Comparison of ENCODE assay signal across 8 cellular contexts in the genomic region with DNA sequence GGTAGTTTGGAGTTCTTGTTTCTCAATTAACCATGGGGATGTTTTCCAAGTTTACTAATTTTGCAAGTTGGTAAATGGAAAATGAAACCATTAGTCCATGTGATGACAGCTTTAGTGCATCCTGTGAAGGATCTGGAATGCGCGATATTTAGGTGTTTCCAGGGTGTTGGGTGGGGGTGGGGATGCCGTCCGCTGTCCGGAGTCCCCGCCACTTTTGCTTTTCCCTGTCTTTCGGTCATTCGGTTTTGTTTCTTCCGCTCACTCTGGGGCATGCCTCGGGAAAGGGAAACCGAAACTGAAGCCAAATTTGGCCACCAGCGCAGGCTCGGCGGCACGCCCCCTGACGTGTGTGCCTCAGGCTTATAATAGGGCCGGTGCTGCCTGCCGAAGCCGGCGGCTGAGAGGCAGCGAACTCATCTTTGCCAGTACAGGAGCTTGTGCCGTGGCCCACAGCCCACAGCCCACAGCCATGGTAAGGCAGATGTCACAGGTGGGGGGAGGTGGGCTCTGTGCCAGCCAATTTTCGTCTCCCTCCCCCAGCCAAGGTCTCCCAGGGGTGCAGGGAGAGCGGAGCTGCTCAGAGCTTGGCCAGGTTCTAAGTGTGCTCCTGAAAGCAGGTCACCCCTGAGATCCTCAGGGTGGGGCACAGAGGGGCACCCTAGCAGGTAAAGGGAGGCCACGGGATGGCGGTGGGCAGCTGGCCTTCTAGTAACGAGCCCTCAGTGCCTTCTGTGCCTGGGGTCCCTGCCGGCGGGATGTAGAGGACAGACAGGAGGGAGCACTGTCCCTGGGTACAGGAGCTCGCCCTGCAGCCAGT. TPM values are rescaled to one million over a fixed set of nuclear protein-coding genes. Genes with fewer than 3 reads are reported as not detected.
DNase-seq lines count a peak whose midpoint lies in the region; ATAC-seq and TF ChIP-seq lines count a peak whose summit lies in the region.

A gene (plus strand): TSS at position 393 of the 817 bp plus-strand sequence. CDS start 77 bp downstream, at position 470.

- H3K9ac ChIP-seq in stomach smooth muscle (ENCODE audit: low read length in 2 of 2): peak within 1 kb of the TSS; percentile 70 to 81

- no peak for TF ChIP-seq CTCF in RWPE2 (IDR thresholded peaks at IDR 0.05; ENCODE audit: poor library complexity, severe bottlenecking)
- no peak for TF ChIP-seq CTCF in fibroblast of villous mesenchyme (IDR thresholded peaks at IDR 0.05; ENCODE audit: insufficient read depth, low read depth, low read length)
- TF ChIP-seq CTCF in neural crest cell (conservative IDR thresholded peaks at IDR 0.05): peak; percentile 14

- H3K27ac ChIP-seq in RWPE2 (ENCODE audit: poor library complexity, severe bottlenecking): peak within 1 kb of the TSS; percentile 60
- H3K27ac ChIP-seq in stomach smooth muscle (ENCODE audit: low read length): peak within 1 kb of the TSS; percentile 76

- no peaks in the 10 kb centered on the region for H3K9me3 Mint-ChIP-seq in neural crest cell

- peaks cover 2% of the 10 kb centered on the region for H3K36me3 Mint-ChIP-seq in neural crest cell (ENCODE audit: low read depth)

- H3K9me3 ChIP-seq in RWPE2 (ENCODE audit: severe bottlenecking) (no peaks in the 10 kb centered on the region), stomach smooth muscle (ENCODE audit: control insufficient read depth in 2 of 2, low read length in 2 of 2) (no peaks in the 10 kb centered on the region)

- peak; percentile 74 for DNase-seq in COR-L47 (lab: John Stamatoyannopoulos, UW)
- DNase-seq in HT1080 (ENCODE audit: low read depth): peak; percentile 86
- peak; percentile 81 for DNase-seq in RWPE2 (ENCODE audit: low spot score)
- DNase-seq in activated effector memory CD4-positive, alpha-beta T cell treated with anti-CD3 and anti-CD28 coated beads, Interleukin-2, amount 50 U/mL, for 16 hours: peak; percentile 95
- DNase-seq in fibroblast of villous mesenchyme (ENCODE audit: low read depth): peak; percentile 93
- peak; percentile 62 for DNase-seq in neural crest cell (ENCODE audit: low read depth, low spot score)

- H3K36me3 ChIP-seq in RWPE2 (ENCODE audit: low read depth): no peaks in the 10 kb centered on the region
- no peaks in the 10 kb centered on the region for H3K36me3 ChIP-seq in stomach smooth muscle (ENCODE audit: control insufficient read depth in 2 of 2, insufficient read depth in 2 of 2, low read length in 2 of 2)

- peak within 1 kb of the TSS; percentile 91 for H3K4me3 Mint-ChIP-seq in neural crest cell

- H3K4me3 ChIP-seq in RWPE2 (ENCODE audit: severe bottlenecking) (peak within 1 kb of the TSS; percentile 40), fibroblast of villous mesenchyme (ENCODE audit: low read depth, low read length) (peak within 1 kb of the TSS; percentile 80), stomach smooth muscle (ENCODE audit: low read length in 2 of 2) (peak within 1 kb of the TSS; percentile 91 to 93)

- H3K27me3 ChIP-seq in RWPE2 (ENCODE audit: insufficient read depth, poor library complexity, severe bottlenecking): no peaks in the 10 kb centered on the region
- no peaks in the 10 kb centered on the region for H3K27me3 ChIP-seq in stomach smooth muscle (ENCODE audit: control insufficient read depth in 1 of 2, insufficient read depth in 2 of 2, low read length in 2 of 2)

- H3K4me1 Mint-ChIP-seq in neural crest cell: peaks cover 28% of the 10 kb centered on the region

- H3K27me3 Mint-ChIP-seq in neural crest cell (ENCODE audit: low read depth): peaks cover 4% of the 10 kb centered on the region

- peak within 1 kb of the TSS; percentile 81 for H3K27ac Mint-ChIP-seq in neural crest cell (ENCODE audit: unreplicated experiment)

- peak; percentile 73 for ATAC-seq in GM19467 (IDR thresholded peaks at IDR 0.05; ENCODE audit: unreplicated experiment)
- peak; percentile 84 for ATAC-seq in RWPE2 (ENCODE audit: low read depth)

- H3K4me1 ChIP-seq in RWPE2 (ENCODE audit: insufficient read depth, poor library complexity, severe bottlenecking) (peaks cover 6% of the 10 kb centered on the region), stomach smooth muscle (ENCODE audit: control insufficient read depth, insufficient read depth, low read length) (peaks cover 21% of the 10 kb centered on the region)

RNA-seq across cellular contexts. Expression of the gene that starts here (rescaled TPM):
- total RNA-seq in HT1080 (2014; rRNA removed; shearing (Covaris generic)): 48.6 and 53.3 TPM in 2 replicates
- 22.3 and 23.9 TPM in 2 replicates for polyA plus RNA-seq in HT1080 (2015; cell fraction: cytosol; rRNA removed)
- 7.6 and 8.0 TPM in 2 replicates for polyA plus RNA-seq in HT1080 (2015; cell fraction: nucleus; rRNA removed)
- total RNA-seq in fibroblast of villous mesenchyme (132 and 137 TPM in 2 replicates), neural crest cell (17.4 and 22.3 TPM in 2 replicates)

Comparison
In these comparisons a context has a peak if more than half of its experiments do, and no peak if none do; other contexts are left out.
1. Peak in every context shown above with its lines: DNase-seq, ATAC-seq, H3K4me3 ChIP-seq and H3K27ac ChIP-seq.
2. H3K4me3 ChIP-seq: peak in every context shown above with its lines; median percentile 92 in stomach smooth muscle; 80 in fibroblast of villous mesenchyme; 40 in RWPE2.